12 cellular contexts compared by ENCODE assay signal in genomic region chr11:76630600-76630999, GRCh38. TPM values are rescaled to one million over a fixed set of nuclear protein-coding genes. Genes with fewer than 3 reads are reported as not detected.
A peak's percentile ranks its signal among the peaks of the same experiment; 100 is the strongest.
DNase-seq lines count a peak whose midpoint lies in the region; FAIRE-seq and TF ChIP-seq lines count a peak whose summit lies in the region.
"Had no signal": no experiment of that assay in that cellular context is flagged by ENCODE, and none has a peak within 500 bp of the region (broad histone marks: within the 10 kb centered on the region; RNA-seq: fewer than 3 reads in every experiment).

No MANE protein-coding gene starts in this region.

- no peak for TF ChIP-seq CTCF in endothelial cell of umbilical vein (IDR thresholded peaks at IDR 0.05; ENCODE audit: extremely low read depth in 1 of 2, insufficient read depth in 1 of 2, low read depth in 1 of 2, low read length in 2 of 2)
- no peak for TF ChIP-seq CTCF in ovary (IDR thresholded peaks at IDR 0.05)
- TF ChIP-seq CTCF in glutamatergic neuron (IDR thresholded peaks at IDR 0.05; ENCODE audit: partially characterized antibody, unreplicated experiment), result no peak

- dilution Hi-C loops in endothelial cell of umbilical vein (cut with MboI; ENCODE audit: extremely low pct_ligation_motif_present, low sequenced_read_pairs), result no loop called here

- H3K9me1 ChIP-seq in endothelial cell of umbilical vein (replicated peaks; ENCODE audit: control insufficient read depth, extremely low read depth, insufficient read depth, low read length), result no peaks in the 10 kb centered on the region

- intact Hi-C loops in endothelial cell of umbilical vein (cut with micrococcal nuclease) (loop anchor here (1.0 to 2.0 kb wide), 4 partner anchors 36 to 51 kb away; partner anchors contain the start of gene LRRC32), ovary (cut with DNase I) (no loop called here)

- H3K36me3 ChIP-seq in BLaER1, result no peaks in the 10 kb centered on the region
- H3K36me3 ChIP-seq in Karpas-422 (ENCODE audit: insufficient read depth, low read length), result no peaks in the 10 kb centered on the region; the same call in 1 of the 2 replicates
- no peaks in the 10 kb centered on the region for H3K36me3 ChIP-seq in endothelial cell of umbilical vein (ENCODE audit: control insufficient read depth in 2 of 2, extremely low read depth in 1 of 2, insufficient read depth in 2 of 2, low read length in 2 of 2)
- H3K36me3 ChIP-seq in ovary, result no peaks in the 10 kb centered on the region

- H3K4me3 ChIP-seq in BLaER1 (peak overlapping the region; percentile 26), Karpas-422 (ENCODE audit: low read length) (peak overlapping the region; percentile 49; the same call in 1 of the 2 replicates), endothelial cell of umbilical vein (replicated peaks in 1 of 3; ENCODE audit: insufficient read depth in 1 of 3, low read depth in 1 of 3, low read length in 3 of 3) (no peak overlapping the region), ovary (no peak overlapping the region)

- TF ChIP-seq EP300 in ovary (IDR thresholded peaks at IDR 0.05), result no peak

- H3K9me2 ChIP-seq in Karpas-422 (replicated peaks; ENCODE audit: insufficient read depth, low read length), result no peaks in the 10 kb centered on the region

- no peaks in the 10 kb centered on the region for H3K4me1 Mint-ChIP-seq in glutamatergic neuron (ENCODE audit: low read depth, unreplicated experiment)

- H2AFZ ChIP-seq in Karpas-422 (ENCODE audit: low read length), result peak overlapping the region; percentile 77
- H2AFZ ChIP-seq in endothelial cell of umbilical vein (ENCODE audit: low read depth, low read length), result no peak overlapping the region

- peaks cover 2% of the 10 kb centered on the region for H3K27me3 Mint-ChIP-seq in glutamatergic neuron (ENCODE audit: unreplicated experiment)

- 0 out of 2 replicates have a peak overlapping the region, but pooled peaks have one; percentile 32 for H3K9ac ChIP-seq in BLaER1
- peak overlapping the region; percentile 62 for H3K9ac ChIP-seq in Karpas-422 (ENCODE audit: low read length)
- H3K9ac ChIP-seq in endothelial cell of umbilical vein (replicated peaks; ENCODE audit: extremely low read depth, insufficient read depth, low read length), result peak overlapping the region; percentile 49
- H3K9ac ChIP-seq: KMS-11 had no signal

- H4K20me1 ChIP-seq in BLaER1, result no peaks in the 10 kb centered on the region
- no peaks in the 10 kb centered on the region for H4K20me1 ChIP-seq in Karpas-422 (ENCODE audit: insufficient read depth, low read depth, low read length)
- no peaks in the 10 kb centered on the region for H4K20me1 ChIP-seq in endothelial cell of umbilical vein (replicated peaks; ENCODE audit: control insufficient read depth, extremely low read depth, insufficient read depth, low read length)

- no peak overlapping the region for H3K27ac Mint-ChIP-seq in glutamatergic neuron (ENCODE audit: unreplicated experiment)

- peaks cover 8% of the 10 kb centered on the region for H3K9me3 Mint-ChIP-seq in glutamatergic neuron (ENCODE audit: unreplicated experiment)

- H3K4me3 Mint-ChIP-seq in glutamatergic neuron (ENCODE audit: unreplicated experiment), result no peak overlapping the region

- POLR2A ChIA-PET in endothelial cell of umbilical vein (lab: Charles Lee), result interaction anchor here (0.9 kb wide), 1 partner anchor 52 kb away, joined by 4 read pairs; no protein-coding TSS in a partner anchor

- TF ChIP-seq POLR2A in endothelial cell of umbilical vein (IDR thresholded peaks at IDR 0.05; ENCODE audit: low read depth, low read length) (no peak), ovary (IDR thresholded peaks at IDR 0.05) (no peak)

- H3K79me2 ChIP-seq in Karpas-422 (ENCODE audit: low read length), result no peaks in the 10 kb centered on the region
- no peaks in the 10 kb centered on the region for H3K79me2 ChIP-seq in endothelial cell of umbilical vein (ENCODE audit: control insufficient read depth, insufficient read depth, low read length)

- H3K4me1 ChIP-seq in BLaER1, result peaks cover 82% of the 10 kb centered on the region
- peaks cover 44% of the 10 kb centered on the region for H3K4me1 ChIP-seq in Karpas-422 (ENCODE audit: low read length)
- peaks cover 36% of the 10 kb centered on the region for H3K4me1 ChIP-seq in endothelial cell of umbilical vein (ENCODE audit: control insufficient read depth, extremely low read depth, insufficient read depth, low read length)
- peaks cover 14% of the 10 kb centered on the region for H3K4me1 ChIP-seq in ovary (ENCODE audit: insufficient read depth)

- H3K27me3 ChIP-seq in BLaER1, result no peaks in the 10 kb centered on the region
- peaks cover 2% of the 10 kb centered on the region; the same call in 1 of the 2 replicates for H3K27me3 ChIP-seq in Karpas-422 (ENCODE audit: low read length)
- H3K27me3 ChIP-seq in endothelial cell of umbilical vein (ENCODE audit: control insufficient read depth in 2 of 2, insufficient read depth in 2 of 2, low read length in 2 of 2), result no peaks in the 10 kb centered on the region
- H3K27me3 ChIP-seq in ovary, result no peaks in the 10 kb centered on the region

- H3K27ac ChIP-seq in BLaER1, result peak overlapping the region; percentile 63
- no peak overlapping the region for H3K27ac ChIP-seq in Karpas-422 (ENCODE audit: low read length)
- H3K27ac ChIP-seq in endothelial cell of umbilical vein (ENCODE audit: insufficient read depth, low read depth, low read length), result peak overlapping the region; percentile 93
- H3K27ac ChIP-seq in ovary, result peak overlapping the region; percentile 52 to 68
- H3K27ac ChIP-seq: KMS-11 had no signal

- H3K9me3 ChIP-seq in BLaER1 (peaks cover 9% of the 10 kb centered on the region), Karpas-422 (ENCODE audit: low read length) (no peaks in the 10 kb centered on the region; the same call in 1 of the 2 replicates), endothelial cell of umbilical vein (replicated peaks; ENCODE audit: control insufficient read depth, insufficient read depth, low read length) (no peaks in the 10 kb centered on the region), ovary (no peaks in the 10 kb centered on the region)

- CTCF ChIA-PET in endothelial cell of umbilical vein (lab: Charles Lee), result interaction anchor here (1.3 to 2.6 kb wide), 6 partner anchors 15 to 52 kb away, joined by 4 to 22 read pairs (median 8); no protein-coding TSS in a partner anchor

- no peak for DNase-seq in Karpas-422
- DNase-seq in endothelial cell of umbilical vein (ENCODE audit: low read depth, low spot score), result no peak
- DNase-seq in ovary, result peak in 1 of 5 donors; percentile 19
- no peak for DNase-seq in NCI-H1930 (lab: John Stamatoyannopoulos, UW)
- DNase-seq in glutamatergic neuron, result no peak
- no peak for DNase-seq in stimulated activated CD4-positive, alpha-beta T cell treated with anti-CD3 and anti-CD28 coated beads, Interleukin-2, amount 100 ng/mL, for 48 hours
- no peak for DNase-seq in NCI-H2029 treated with DMSO at 0.1 percent for 48 hours (lab: John Stamatoyannopoulos, UW)
- DNase-seq: NCI-H2081 treated with DMSO at 0.1 percent for 48 hours, SW 1271 had no signal

- H3K4me2 ChIP-seq in BLaER1, result peak overlapping the region; percentile 88
- H3K4me2 ChIP-seq in Karpas-422 (ENCODE audit: low read depth, low read length, poor library complexity, severe bottlenecking), result peak overlapping the region; percentile 68
- no peak overlapping the region for H3K4me2 ChIP-seq in endothelial cell of umbilical vein (ENCODE audit: insufficient read depth, low read length)
- H3K4me2 ChIP-seq: KMS-11 had no signal

- WGBS in ovary, 3 donors, result 5 to 12% (median 8%) methylated on average over 3 of the region's 3 CpGs

- peaks cover 3% of the 10 kb centered on the region for H3K36me3 Mint-ChIP-seq in glutamatergic neuron (ENCODE audit: unreplicated experiment)

- no peak for FAIRE-seq in endothelial cell of umbilical vein (lab: Jason Lieb, UNC)
- FAIRE-seq: bronchial epithelial cell had no signal

- BruUV-seq in endothelial cell of umbilical vein (replicated peaks; lab: Mats Ljungman, UMichigan), result no TSS peak

TF ChIP-seq in endothelial cell of umbilical vein, 7 proteins besides CTCF, POLR2A, EP300 and RAD21:
- TF ChIP-seq POLR2AphosphoS5 (IDR thresholded peaks at IDR 0.05; ENCODE audit: insufficient read depth, low read depth, low read length) (no peak), MAX (IDR thresholded peaks at IDR 0.05; ENCODE audit: insufficient read depth, insufficient read length) (no peak), GATA2 (IDR thresholded peaks at IDR 0.05; ENCODE audit: insufficient read depth, insufficient read length, low read depth, low read length) (no peak), EZH2 (IDR thresholded peaks at IDR 0.05; ENCODE audit: borderline replicate concordance, low read depth, low read length, severe bottlenecking) (no peak), MYC (IDR thresholded peaks at IDR 0.05; ENCODE audit: low read depth, low read length) (no peak), FOS (IDR thresholded peaks at IDR 0.05; ENCODE audit: borderline replicate concordance, insufficient read depth, low read length) (no peak), JUN (IDR thresholded peaks at IDR 0.05; ENCODE audit: borderline replicate concordance, insufficient read depth, insufficient read length, low read depth) (no peak)

RNA-seq across cellular contexts. Expression of gene LRRC32, which starts 39.9 kb away (rescaled TPM):
- 43.5 and 58.4 TPM in 2 replicates for total RNA-seq in Karpas-422 (2014; rRNA removed; shearing (Covaris generic); ENCODE audit: low replicate concordance)
- total RNA-seq in endothelial cell of umbilical vein, result 77.0 and 117 TPM in 2 replicates
- 70.2 and 77.2 TPM in 2 replicates for polyA plus RNA-seq in endothelial cell of umbilical vein
- 57.4 and 58.8 TPM in 2 replicates for polyA plus RNA-seq in endothelial cell of umbilical vein (2011; cell fraction: cytosol; rRNA removed)
- 42.3 and 50.8 TPM in 2 replicates for polyA plus RNA-seq in endothelial cell of umbilical vein (2011; cell fraction: nucleus; rRNA removed)
- 60.8 and 95.7 TPM in 2 replicates for polyA plus RNA-seq in endothelial cell of umbilical vein (2012)
- 72.1 and 79.5 TPM in 2 replicates for polyA minus RNA-seq in endothelial cell of umbilical vein
- 0.31 TPM for polyA minus RNA-seq in endothelial cell of umbilical vein (2011; cell fraction: cytosol; rRNA and poly(A)+ RNA removed)
- 17.6 and 21.6 TPM in 2 replicates for polyA minus RNA-seq in endothelial cell of umbilical vein (2011; cell fraction: nucleus; rRNA and poly(A)+ RNA removed)
- total RNA-seq in ovary, result 10 to 100 TPM in 5 of 7 donors, 1 to 10 TPM in 2; 3.2 to 47.1 (median 29.5) TPM
- polyA plus RNA-seq in ovary, result 10 to 100 TPM; 19.4 to 39.9 TPM
- 0.39 TPM for total RNA-seq in glutamatergic neuron (ENCODE audit: unreplicated experiment)

Comparison
In these comparisons a context has a peak if more than half of its experiments do, and no peak if none do; other contexts are left out.
1. H3K4me3 ChIP-seq: peak in BLaER1 (single experiment) and Karpas-422 (single experiment); none in endothelial cell of umbilical vein (0 of 3) and ovary (single experiment).
2. Peak in every context shown above with its lines, with median percentiles within 50 percentile points of each other: H3K9ac ChIP-seq.